ENCODE assay signal across 7 cellular contexts in genomic region chr11:96267490-96268010, GRCh38.
DNase-seq lines count a peak whose midpoint lies in the region; ATAC-seq and TF ChIP-seq lines count a peak whose summit lies in the region.

No MANE protein-coding gene starts in this region.

- H3F3A ChIP-seq in PC-3 (ENCODE audit: low read length, unreplicated experiment) = peaks cover 4% of the 10 kb centered on the region

- peaks cover 33% of the 10 kb centered on the region for H3K4me1 ChIP-seq in PC-3 (ENCODE audit: insufficient read depth, low read length)

- H3K9ac ChIP-seq in PC-3 (ENCODE audit: low read length) = no peak overlapping the region

- DNase-seq in activated CD8-positive, alpha-beta memory T cell treated with anti-CD3 and anti-CD28 coated beads, Interleukin-2, amount 50 U/mL, for 4 hours = peak; percentile 42
- peak; percentile 33 for DNase-seq in myocyte (ENCODE audit: low read depth)
- no peak for DNase-seq in HEK293T (ENCODE audit: extremely low spot score)
- no peak for DNase-seq in effector CD8-positive, alpha-beta T cell (lab: John Stamatoyannopoulos, UW)
- DNase-seq in PC-3 = no peak

- CTCF ChIA-PET in HEK293T (lab: Yijun Ruan, JAX) = no interaction called here
- CTCF ChIA-PET in PC-3 (lab: Charles Lee) = interaction anchor here (0.8 kb wide), 1 partner anchor 12 kb away, joined by 3 read pairs; no protein-coding TSS in a partner anchor

- no TSS peak for BruUV-seq in PC-3 (replicated peaks; lab: Mats Ljungman, UMichigan)

- no peak overlapping the region for H3K27ac ChIP-seq in PC-3 (ENCODE audit: low read length)

- peaks cover 5% of the 10 kb centered on the region; the same call in 1 of the 2 replicates for H3K79me2 ChIP-seq in PC-3 (ENCODE audit: low read length)

- no peaks in the 10 kb centered on the region for H3K9me3 ChIP-seq in PC-3 (ENCODE audit: low read length)

- intact Hi-C loops in PC-3 (cut with micrococcal nuclease) = no loop called here

- no peak overlapping the region for H2AFZ ChIP-seq in PC-3 (ENCODE audit: low read length)

- ATAC-seq in GM19351 (IDR thresholded peaks at IDR 0.05; ENCODE audit: unreplicated experiment) (peak; percentile 97), HG03039 (IDR thresholded peaks at IDR 0.05; ENCODE audit: unreplicated experiment) (peak; percentile 94), PC-3 (no peak)

- H3K9me2 ChIP-seq in PC-3 (replicated peaks; ENCODE audit: low read length) = no peaks in the 10 kb centered on the region

- POLR2A ChIA-PET in HEK293T (lab: Yijun Ruan, JAX) = interaction anchor here (1.2 kb wide), 2 partner anchors 11 to 24 kb away, joined by 3 read pairs; no protein-coding TSS in a partner anchor
- POLR2A ChIA-PET in PC-3 (lab: Charles Lee; ENCODE audit: unreplicated experiment) = interaction anchor here (0.7 kb wide), 1 partner anchor 204 kb away, joined by 3 read pairs; no protein-coding TSS in a partner anchor

- no peaks in the 10 kb centered on the region for H3K27me3 ChIP-seq in PC-3 (ENCODE audit: low read length)

- H4K20me1 ChIP-seq in PC-3 (ENCODE audit: low read length) = no peaks in the 10 kb centered on the region

- no peak for TF ChIP-seq CTCF in PC-3 (conservative IDR thresholded peaks at IDR 0.05; ENCODE audit: low read depth, low read length)

- peaks cover 5% of the 10 kb centered on the region; the same call in 1 of the 2 replicates for H3K36me3 ChIP-seq in PC-3 (ENCODE audit: low read depth, low read length)

- H3K4me3 ChIP-seq in PC-3 (ENCODE audit: low read length) = no peak overlapping the region

- no peak overlapping the region for H3K4me2 ChIP-seq in PC-3 (ENCODE audit: low read length)

TF ChIP-seq in HEK293T, 16 proteins besides CTCF, POLR2A, EP300 and RAD21:
- TF ChIP-seq PKNOX1 (IDR thresholded peaks at IDR 0.05) = no peak
- TF ChIP-seq SP1 (IDR thresholded peaks at IDR 0.05) = no peak
- no peak for TF ChIP-seq FOXA1 (IDR thresholded peaks at IDR 0.05)
- TF ChIP-seq CTBP1 (IDR thresholded peaks at IDR 0.05; ENCODE audit: borderline replicate concordance) = no peak
- TF ChIP-seq ELF4 (IDR thresholded peaks at IDR 0.05) = no peak
- TF ChIP-seq TARDBP (IDR thresholded peaks at IDR 0.05) = no peak
- no peak for TF ChIP-seq L3MBTL2 (conservative IDR thresholded peaks at IDR 0.05)
- no peak for TF ChIP-seq NFRKB (IDR thresholded peaks at IDR 0.05)
- no peak for TF ChIP-seq FOXM1 (IDR thresholded peaks at IDR 0.05; ENCODE audit: borderline replicate concordance)
- TF ChIP-seq FOXK2 (IDR thresholded peaks at IDR 0.05) = no peak
- TF ChIP-seq ARNT (IDR thresholded peaks at IDR 0.05) = no peak

Comparison
In these comparisons a context has a peak if more than half of its experiments do, and no peak if none do; other contexts are left out.
1. DNase-seq: peak in activated CD8-positive, alpha-beta memory T cell treated with anti-CD3 and anti-CD28 coated beads, Interleukin-2, amount 50 U/mL, for 4 hours (single experiment) and myocyte (single experiment); none in HEK293T (single experiment), effector CD8-positive, alpha-beta T cell (single experiment) and PC-3 (single experiment).